ENCODE assay signal across 10 cellular contexts in the genomic region with DNA sequence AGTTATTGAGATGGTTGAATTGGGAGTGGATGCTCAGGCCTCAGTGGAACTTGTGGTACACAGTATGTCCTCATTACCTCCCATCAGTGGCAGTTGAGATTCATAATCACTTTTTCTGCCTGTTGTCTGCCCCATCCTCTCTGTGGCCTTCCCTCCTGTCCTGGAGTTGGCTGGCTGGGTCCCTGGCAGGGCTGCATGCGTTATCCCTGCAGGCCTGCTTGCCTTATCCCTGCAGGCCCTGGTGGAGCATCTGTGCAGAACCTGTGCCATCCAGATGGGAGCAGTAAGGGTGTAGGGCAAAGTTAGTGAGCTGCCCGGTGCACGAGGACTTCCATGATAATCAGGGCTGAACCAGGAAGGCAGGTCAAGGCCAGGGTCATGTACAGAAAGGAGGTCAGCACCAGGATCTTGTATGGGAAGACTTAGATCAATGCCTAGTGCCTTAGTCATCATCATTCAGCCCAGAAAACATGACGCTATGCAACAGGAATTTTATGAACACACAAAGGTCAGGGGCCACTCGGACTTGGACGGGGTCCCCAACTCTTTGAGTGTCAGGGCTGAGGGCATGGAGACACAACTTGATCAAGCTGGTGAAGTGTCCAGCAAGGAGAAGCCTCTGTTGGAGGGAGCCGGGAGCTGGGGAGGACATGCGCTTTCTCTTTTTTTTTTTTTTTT. TPM values are rescaled to one million over a fixed set of nuclear protein-coding genes. Genes with fewer than 3 reads are reported as not detected.
DNase-seq lines count a peak whose midpoint lies in the region; TF ChIP-seq lines count a peak whose summit lies in the region.
"Had no signal": no experiment of that assay in that cellular context is flagged by ENCODE, and none has a peak within 500 bp of the region (broad histone marks: within the 10 kb centered on the region; RNA-seq: fewer than 3 reads in every experiment).

No MANE protein-coding gene starts in this region.

- BruUV-seq in Calu3 (replicated peaks; lab: Mats Ljungman, UMichigan), result no TSS peak

- no peaks in the 10 kb centered on the region for H3K27me3 Mint-ChIP-seq in Calu3 (ENCODE audit: unreplicated experiment)

- peak overlapping the region; percentile 22 for H3K4me3 Mint-ChIP-seq in Calu3 (ENCODE audit: low read depth, unreplicated experiment)

- H3K27ac Mint-ChIP-seq in Calu3 (ENCODE audit: unreplicated experiment), result peak overlapping the region; percentile 86

- H3K36me3 Mint-ChIP-seq in Calu3 (ENCODE audit: insufficient read depth, unreplicated experiment), result peaks cover 23% of the 10 kb centered on the region

- CTCF ChIA-PET in Calu3 (lab: Charles Lee), result no interaction called here

- peaks cover 29% of the 10 kb centered on the region for H3K4me1 Mint-ChIP-seq in Calu3 (ENCODE audit: low read depth, unreplicated experiment)

- intact Hi-C loops in Calu3 (cut with micrococcal nuclease; ENCODE audit: unreplicated experiment), result loop anchor here (5.0 kb wide), 2 partner anchors 49 to 109 kb away; partner anchors contain the start of genes ABCC1 and CEP20

- no peaks in the 10 kb centered on the region for H3K9me3 Mint-ChIP-seq in Calu3 (ENCODE audit: low read depth, unreplicated experiment)

- peak; percentile 55 for DNase-seq in Calu3
- peak; percentile 73 for DNase-seq in RKO (ENCODE audit: low spot score)
- DNase-seq in fibroblast of peridontal ligament (ENCODE audit: extremely low read depth), result peak; percentile 87
- DNase-seq in renal cortical epithelial cell (ENCODE audit: low read depth), result peak; percentile 94
- no peak for DNase-seq in NCI-H1092 (lab: John Stamatoyannopoulos, UW)
- DNase-seq in OCI-M1 (lab: John Stamatoyannopoulos, UW), result no peak
- DNase-seq in activated CD4-positive, alpha-beta T cell treated with anti-CD3 and anti-CD28 coated beads for 1 hour, result no peak
- DNase-seq in middle frontal gyrus (ENCODE audit: extremely low spot score, low spot score), result no peak
- DNase-seq: NCI-H2107; stimulated activated CD4-positive, alpha-beta T cell treated with anti-CD3 and anti-CD28 coated beads, Interleukin-2, amount 100 ng/mL, for 24 hours had no signal

- no peak for TF ChIP-seq CTCF in Calu3 (IDR thresholded peaks at IDR 0.05; ENCODE audit: unreplicated experiment)

RNA-seq across cellular contexts. Expression of gene ABCC1, which starts 47.2 kb away (rescaled TPM):
- total RNA-seq in Calu3 (2022) (46.3 and 46.4 TPM in 2 replicates), renal cortical epithelial cell (20.5 and 96.8 TPM in 2 replicates)

Comparison
In these comparisons a context has a peak if more than half of its experiments do, and no peak if none do; other contexts are left out.
1. DNase-seq: peak in Calu3 (single experiment), RKO (single experiment), fibroblast of peridontal ligament (single experiment) and renal cortical epithelial cell (single experiment); none in NCI-H1092 (single experiment), OCI-M1 (single experiment), activated CD4-positive, alpha-beta T cell treated with anti-CD3 and anti-CD28 coated beads for 1 hour (single experiment) and middle frontal gyrus (single experiment).